Comparison of ENCODE assay signal across 18 cellular contexts in the genomic region with DNA sequence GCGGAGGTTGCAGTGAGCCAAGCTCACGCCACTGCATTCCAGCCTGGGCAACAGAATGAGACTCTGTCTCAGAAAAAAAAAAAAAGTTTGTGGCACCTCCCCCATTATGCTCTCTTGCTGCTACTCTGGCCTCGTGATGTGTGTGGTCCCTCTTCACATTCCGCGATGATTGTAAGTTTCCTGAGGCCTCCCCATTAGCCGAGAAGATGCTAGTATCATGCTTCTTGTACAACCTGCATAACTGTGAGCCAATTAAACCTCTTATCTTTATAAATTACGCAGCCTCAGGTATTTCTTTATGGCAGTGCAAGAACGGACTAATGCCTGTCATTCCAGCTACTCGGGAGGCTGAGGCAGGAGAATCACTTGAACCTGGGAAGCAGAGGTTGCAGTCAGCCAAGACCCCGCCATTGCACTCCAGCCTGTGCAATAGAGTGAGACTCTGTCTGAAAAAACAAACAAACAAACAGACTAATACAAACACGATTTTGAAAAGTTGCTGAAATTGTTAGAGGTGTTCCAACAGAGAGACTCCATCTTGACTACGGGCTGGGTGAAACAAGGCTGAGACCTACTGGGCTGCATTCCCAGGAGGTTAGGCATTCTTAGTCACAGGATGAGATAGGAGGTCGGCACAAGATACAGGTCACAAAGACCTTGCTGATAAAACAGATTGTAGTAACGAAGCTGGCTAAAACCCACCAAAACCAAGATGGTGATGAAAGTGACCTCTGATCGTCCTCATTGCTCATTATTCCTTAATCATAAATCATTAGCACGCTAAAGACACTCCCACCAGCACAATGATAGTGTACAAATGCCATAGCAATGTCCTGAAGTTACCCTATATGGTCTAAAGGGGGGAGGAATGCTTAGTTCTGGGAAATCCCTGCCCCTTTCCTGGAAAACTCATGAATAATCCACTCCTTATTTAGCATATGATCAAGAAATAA. TPM values are rescaled to one million over a fixed set of nuclear protein-coding genes. Genes with fewer than 3 reads are reported as not detected.
A peak's percentile ranks its signal among the peaks of the same experiment; 100 is the strongest.
DNase-seq lines count a peak whose midpoint lies in the region; ATAC-seq, FAIRE-seq and TF ChIP-seq lines count a peak whose summit lies in the region.
"Had no signal": no experiment of that assay in that cellular context is flagged by ENCODE, and none has a peak within 500 bp of the region (broad histone marks: within the 10 kb centered on the region; RNA-seq: fewer than 3 reads in every experiment).

No MANE protein-coding gene starts in this region.

- H4K8ac ChIP-seq in H1 (ENCODE audit: extremely low read depth, insufficient read depth, low read length): no peak overlapping the region
- H4K8ac ChIP-seq in mesendoderm (ENCODE audit: low read depth, low read length): no peak overlapping the region

- 76 to 78% methylated on average over 16 of the region's 16 CpGs for WGBS in GM23248 (ENCODE audit: low coverage in 1 of 2, low lambda C conversion rate in 2 of 2, missing lambda C conversion rate in 2 of 2), 2 experiments
- WGBS in H1 (ENCODE audit: extremely low coverage in 1 of 2, insufficient coverage in 1 of 2, insufficient read length in 1 of 2, insufficient replicate concordance in 2 of 2, low coverage in 1 of 2, low lambda C conversion rate in 2 of 2, missing lambda C conversion rate in 1 of 2), 2 experiments: 83% methylated on average over 16 of the region's 16 CpGs; no CpG with 5 or more reads in 1 of the 2 experiments
- WGBS in mesendoderm (ENCODE audit: extremely low coverage, insufficient coverage, low lambda C conversion rate): no CpG with 5 or more reads among the region's 16 CpGs
- 83% methylated on average over 16 of the region's 16 CpGs for WGBS in prostate gland
- 64 to 67% methylated on average over 8 to 11 of the region's 16 CpGs for WGBS in gastroesophageal sphincter (ENCODE audit: low coverage in 1 of 2), 2 donors

- POLR2A ChIA-PET in PC-9 (lab: Charles Lee; ENCODE audit: unreplicated experiment) (no interaction called here), H1 (lab: Charles Lee; ENCODE audit: partially characterized antibody) (interaction anchor here (0.5 to 1.0 kb wide), 3 partner anchors 10 to 85 kb away, joined by 3 read pairs; no protein-coding TSS in a partner anchor)
- POLR2A ChIA-PET in CD4-positive, alpha-beta T cell (lab: Charles Lee): no interaction called here

- H3K4me1 ChIP-seq in GM23248 (ENCODE audit: insufficient read depth) (no peaks in the 10 kb centered on the region), PC-9 (replicated peaks; ENCODE audit: insufficient read depth) (peaks cover 11% of the 10 kb centered on the region), H1 (replicated peaks in 1 of 4; ENCODE audit: control insufficient read depth in 3 of 4, insufficient read depth in 4 of 4, low read length in 3 of 4) (no peaks in the 10 kb centered on the region), mesendoderm (ENCODE audit: control insufficient read depth, low read depth, low read length) (no peaks in the 10 kb centered on the region), prostate gland (replicated peaks) (no peaks in the 10 kb centered on the region), gastroesophageal sphincter (no peaks in the 10 kb centered on the region)
- H3K4me1 ChIP-seq: gastrocnemius medialis, lower lobe of right lung had no signal

- peaks cover under 1% of the 10 kb centered on the region for H3K27me3 Mint-ChIP-seq in CD4-positive, alpha-beta T cell

- no peak overlapping the region for H2BK12ac ChIP-seq in H1 (ENCODE audit: low read depth, low read length)

- H2BK20ac ChIP-seq in H1 (ENCODE audit: low read length): no peak overlapping the region

- H3K9me3 ChIP-seq in GM23248 (ENCODE audit: low read depth) (no peaks in the 10 kb centered on the region), PC-9 (ENCODE audit: insufficient read depth, low read depth) (no peaks in the 10 kb centered on the region), H1 (ENCODE audit: insufficient read depth in 2 of 2, low read depth in 1 of 2, low read length in 1 of 2) (no peaks in the 10 kb centered on the region), prostate gland (no peaks in the 10 kb centered on the region), gastroesophageal sphincter (peaks cover 0 to 8% (median 0%) of the 10 kb centered on the region in 3 donors)
- H3K9me3 ChIP-seq in CD4-positive, alpha-beta T cell (ENCODE audit: control insufficient read depth, low read length): no peaks in the 10 kb centered on the region
- H3K9me3 ChIP-seq: gastrocnemius medialis, lower lobe of right lung had no signal

- no peaks in the 10 kb centered on the region for H3K79me2 ChIP-seq in GM23248 (ENCODE audit: insufficient read depth)
- H3K79me2 ChIP-seq in PC-9 (ENCODE audit: low read depth): no peaks in the 10 kb centered on the region
- H3K79me2 ChIP-seq in H1 (ENCODE audit: control insufficient read depth in 1 of 2, insufficient read depth in 2 of 2, low read length in 2 of 2): no peaks in the 10 kb centered on the region
- H3K79me2 ChIP-seq in mesendoderm (ENCODE audit: control insufficient read depth, insufficient read depth, low read length): no peaks in the 10 kb centered on the region

- H4K5ac ChIP-seq in H1 (ENCODE audit: insufficient read length, low read depth, low read length) (no peak overlapping the region), mesendoderm (ENCODE audit: low read length) (no peak overlapping the region)

- H4K20me1 ChIP-seq in GM23248 (ENCODE audit: insufficient read depth) (no peaks in the 10 kb centered on the region), PC-9 (ENCODE audit: insufficient read depth) (no peaks in the 10 kb centered on the region), H1 (replicated peaks in 1 of 2; ENCODE audit: control insufficient read depth in 1 of 2, insufficient read depth in 2 of 2, low read length in 2 of 2) (no peaks in the 10 kb centered on the region)

- H2AK5ac ChIP-seq in H1 (ENCODE audit: low read depth, low read length) (no peak overlapping the region), mesendoderm (ENCODE audit: low read length) (no peak overlapping the region)

- H3K27me3 ChIP-seq in GM23248 (replicated peaks; ENCODE audit: insufficient read depth) (no peaks in the 10 kb centered on the region), PC-9 (ENCODE audit: insufficient read depth, low read depth) (no peaks in the 10 kb centered on the region), H1 (replicated peaks in 1 of 4; ENCODE audit: control insufficient read depth in 3 of 4, extremely low read depth in 1 of 4, insufficient read depth in 3 of 4, low read length in 3 of 4) (no peaks in the 10 kb centered on the region), mesendoderm (ENCODE audit: insufficient read depth, low read length, poor library complexity) (no peaks in the 10 kb centered on the region), prostate gland (replicated peaks; ENCODE audit: insufficient read depth) (no peaks in the 10 kb centered on the region), gastroesophageal sphincter (no peaks in the 10 kb centered on the region)
- no peaks in the 10 kb centered on the region for H3K27me3 ChIP-seq in CD4-positive, alpha-beta T cell (ENCODE audit: control insufficient read depth, insufficient read depth, low read length)
- H3K27me3 ChIP-seq: gastrocnemius medialis had no signal

- H2BK15ac ChIP-seq in H1 (ENCODE audit: low read length) (no peak overlapping the region), mesendoderm (replicated peaks; ENCODE audit: low read depth) (no peak overlapping the region)

- no peak for FAIRE-seq in H1 (lab: Jason Lieb, UNC)
- FAIRE-seq: GM12891 had no signal

- H3K9me3 Mint-ChIP-seq in CD4-positive, alpha-beta T cell: peaks cover 3% of the 10 kb centered on the region

- TSS peak; percentile 91 for BruUV-seq in PC-9 (replicated peaks; lab: Mats Ljungman, UMichigan)

- TF ChIP-seq CTCF in PC-9 (conservative IDR thresholded peaks at IDR 0.05): no peak
- no peak for TF ChIP-seq CTCF in H1 (IDR thresholded peaks at IDR 0.05; ENCODE audit: control extremely low read depth in 1 of 3, insufficient read depth in 1 of 3, low read depth in 1 of 3, low read length in 3 of 3)
- TF ChIP-seq CTCF in prostate gland (IDR thresholded peaks at IDR 0.05): no peak
- no peak for TF ChIP-seq CTCF in gastroesophageal sphincter (IDR thresholded peaks at IDR 0.05)
- no peak for TF ChIP-seq CTCF in CD4-positive, alpha-beta T cell (IDR thresholded peaks at IDR 0.05)

- H3K4me1 Mint-ChIP-seq in CD4-positive, alpha-beta T cell (ENCODE audit: low read depth): no peaks in the 10 kb centered on the region

- H3K36me3 ChIP-seq in GM23248 (ENCODE audit: low read depth): no peaks in the 10 kb centered on the region
- H3K36me3 ChIP-seq in PC-9 (ENCODE audit: low read depth): no peaks in the 10 kb centered on the region
- no peaks in the 10 kb centered on the region for H3K36me3 ChIP-seq in H1 (ENCODE audit: control insufficient read depth in 2 of 4, insufficient read depth in 4 of 4, low read length in 3 of 4)
- no peaks in the 10 kb centered on the region for H3K36me3 ChIP-seq in mesendoderm (ENCODE audit: control insufficient read depth, insufficient read depth, low read length)
- H3K36me3 ChIP-seq in prostate gland: no peaks in the 10 kb centered on the region
- no peaks in the 10 kb centered on the region for H3K36me3 ChIP-seq in gastroesophageal sphincter
- H3K36me3 ChIP-seq: gastrocnemius medialis, lower lobe of right lung had no signal

- no peaks in the 10 kb centered on the region for H3K23me2 ChIP-seq in H1 (ENCODE audit: low read depth, low read length)

- H3K56ac ChIP-seq in H1 (replicated peaks; ENCODE audit: insufficient read length, low read depth, low read length): no peak overlapping the region
- no peak overlapping the region for H3K56ac ChIP-seq in mesendoderm (ENCODE audit: low read length)

- TF ChIP-seq EP300 in H1 (IDR thresholded peaks at IDR 0.05; ENCODE audit: borderline replicate concordance in 1 of 2, low read depth in 2 of 2, low read length in 2 of 2) (no peak), gastroesophageal sphincter (IDR thresholded peaks at IDR 0.05) (no peak)

- TF ChIP-seq POLR2A in H1 (IDR thresholded peaks at IDR 0.05; ENCODE audit: control extremely low read depth in 1 of 2, low read depth in 2 of 2, low read length in 2 of 2): no peak
- TF ChIP-seq POLR2A in prostate gland (IDR thresholded peaks at IDR 0.05): no peak
- TF ChIP-seq POLR2A in gastroesophageal sphincter (IDR thresholded peaks at IDR 0.05): no peak

- no peaks in the 10 kb centered on the region for H3K79me1 ChIP-seq in H1 (ENCODE audit: low read depth, low read length)
- no peaks in the 10 kb centered on the region for H3K79me1 ChIP-seq in mesendoderm (ENCODE audit: low read length)

- H3K14ac ChIP-seq in H1 (ENCODE audit: insufficient read length): no peak overlapping the region

- H3K36me3 Mint-ChIP-seq in CD4-positive, alpha-beta T cell (ENCODE audit: low read depth): no peaks in the 10 kb centered on the region

- peak overlapping the region; percentile 48; the same call in 1 of the 2 replicates for H2AFZ ChIP-seq in GM23248
- H2AFZ ChIP-seq in PC-9: peak overlapping the region; percentile 65; the same call in 1 of the 2 replicates
- no peak overlapping the region for H2AFZ ChIP-seq in H1 (ENCODE audit: low read length)

- H3K9ac ChIP-seq in GM23248 (no peak overlapping the region), H1 (replicated peaks in 1 of 4; ENCODE audit: extremely low read depth in 1 of 4, low read depth in 3 of 4, low read length in 3 of 4) (no peak overlapping the region), mesendoderm (ENCODE audit: low read length) (no peak overlapping the region)

- no peak overlapping the region for H2BK5ac ChIP-seq in H1 (ENCODE audit: low read depth, low read length)
- no peak overlapping the region for H2BK5ac ChIP-seq in mesendoderm (ENCODE audit: low read length)

- CTCF ChIA-PET in PC-9 (lab: Charles Lee) (interaction anchor here (0.7 kb wide), 1 partner anchor 53 kb away, joined by 7 read pairs; no protein-coding TSS in a partner anchor), H1 (lab: Charles Lee; ENCODE audit: partially characterized antibody) (interaction anchor here (0.6 kb wide), 1 partner anchor 44 kb away, joined by 4 read pairs; no protein-coding TSS in a partner anchor)
- CTCF ChIA-PET in CD4-positive, alpha-beta T cell (lab: Charles Lee): interaction anchor here (0.7 kb wide), 1 partner anchor 30 kb away, joined by 3 read pairs; no protein-coding TSS in a partner anchor

- no peak overlapping the region for H3K23ac ChIP-seq in H1 (ENCODE audit: insufficient read length)
- no peak overlapping the region for H3K23ac ChIP-seq in mesendoderm (ENCODE audit: low read length)

- H4K91ac ChIP-seq in H1 (replicated peaks; ENCODE audit: insufficient read length, low read length): no peak overlapping the region

- H2BK120ac ChIP-seq in H1 (replicated peaks; ENCODE audit: low read depth, low read length) (no peak overlapping the region), mesendoderm (ENCODE audit: low read depth, low read length) (no peak overlapping the region)

- no peak overlapping the region for H3K4ac ChIP-seq in H1 (replicated peaks; ENCODE audit: insufficient read length, low read depth, low read length)
- no peak overlapping the region for H3K4ac ChIP-seq in mesendoderm (ENCODE audit: low read depth, low read length)

- in situ Hi-C loops in GM23248 (cut with MboI): no loop called here

- H3K4me3 ChIP-seq in GM23248 (no peak overlapping the region), PC-9 (no peak overlapping the region; the same call in 1 of the 2 replicates), H1 (ENCODE audit: extremely low read depth in 1 of 4, insufficient read depth in 2 of 4, low read depth in 3 of 4, low read length in 4 of 4) (no peak overlapping the region), mesendoderm (ENCODE audit: low read length) (no peak overlapping the region), prostate gland (no peak overlapping the region), gastroesophageal sphincter (no peak overlapping the region)
- H3K4me3 ChIP-seq: gastrocnemius medialis, lower lobe of right lung had no signal

- no peak for TF ChIP-seq RAD21 in H1 (IDR thresholded peaks at IDR 0.05 in 1 of 2, conservative IDR thresholded peaks at IDR 0.05 in 1 of 2; ENCODE audit: low read depth in 2 of 2, low read length in 2 of 2)

- no peaks in the 10 kb centered on the region for H3K9me2 ChIP-seq in GM23248 (ENCODE audit: insufficient read depth)
- no peaks in the 10 kb centered on the region for H3K9me2 ChIP-seq in PC-9 (ENCODE audit: insufficient read depth)

- H3F3A ChIP-seq in GM23248 (ENCODE audit: insufficient read depth) (no peaks in the 10 kb centered on the region), PC-9 (ENCODE audit: insufficient read depth, low read depth) (peaks cover 5% of the 10 kb centered on the region; the same call in 1 of the 2 replicates)

- no peak overlapping the region for H3K4me3 Mint-ChIP-seq in CD4-positive, alpha-beta T cell
- H3K4me3 Mint-ChIP-seq: T-helper 1 cell treated with Interleukin-12 subunit alpha and Interleukin-12 subunit beta and Interleukin-4 antibody, amounts not matched to agents 30 μg/mL and 1 μg/mL, for 36 hours had no signal

- intact Hi-C loops in PC-9 (cut with micrococcal nuclease; ENCODE audit: unreplicated experiment) (no loop called here), prostate gland (cut with DNase I) (no loop called here)
- intact Hi-C loops in CD4-positive, alpha-beta T cell (cut with DNase I, micrococcal nuclease): loop anchor here in 1 of 2 experiments (5.0 kb wide), 1 partner anchor 41 kb away; no protein-coding TSS in a partner anchor

- no peak overlapping the region for H3K4me2 ChIP-seq in GM23248 (ENCODE audit: unreplicated experiment)
- H3K4me2 ChIP-seq in PC-9: peak overlapping the region; percentile 59
- no peak overlapping the region for H3K4me2 ChIP-seq in H1 (ENCODE audit: insufficient read depth in 1 of 2, low read depth in 2 of 2, low read length in 2 of 2)
- H3K4me2 ChIP-seq in mesendoderm (ENCODE audit: low read length): no peak overlapping the region

- H3K18ac ChIP-seq in H1 (ENCODE audit: extremely low read depth, low read length) (no peak overlapping the region), mesendoderm (ENCODE audit: low read length) (no peak overlapping the region)

- DNase-seq in GM23248 (peak; percentile 32), PC-9 (peak; percentile 34 to 58), H1 (ENCODE audit: low read depth in 1 of 2, low spot score in 2 of 2) (no peak), mesendoderm (peak; percentile 63), prostate gland (ENCODE audit: low spot score) (no peak)
- no peak for DNase-seq in CD4-positive, alpha-beta T cell
- DNase-seq: activated CD4-positive, CD25-positive, alpha-beta regulatory T cell; activated CD8-positive, alpha-beta memory T cell treated with anti-CD3 and anti-CD28 coated beads for 24 hours; gastrocnemius medialis; GF-D8; lower lobe of right lung; NCI-H1417; NK-92 treated with Interleukin-12 subunit alpha and Interleukin-12 subunit beta, amount 100 ng/mL, for 24 hours; stimulated activated CD4-positive, alpha-beta T cell treated with anti-CD3 and anti-CD28 coated beads, Interleukin-4, amount 100 ng/mL, for 1 hour had no signal

- no peak overlapping the region for H3K27ac Mint-ChIP-seq in CD4-positive, alpha-beta T cell
- H3K27ac Mint-ChIP-seq: T-helper 1 cell treated with Interleukin-12 subunit alpha and Interleukin-12 subunit beta and Interleukin-4 antibody, amounts not matched to agents 30 μg/mL and 1 μg/mL, for 36 hours had no signal

- no peak for ATAC-seq in gastroesophageal sphincter
- ATAC-seq in CD4-positive, alpha-beta T cell (ENCODE audit: poor library complexity): no peak
- ATAC-seq: gastrocnemius medialis, lower lobe of right lung, Right ventricle myocardium inferior had no signal

- H3K27ac ChIP-seq in GM23248 (no peak overlapping the region), PC-9 (peak overlapping the region; percentile 39), H1 (ENCODE audit: low read depth, low read length) (no peak overlapping the region), mesendoderm (ENCODE audit: low read depth, low read length) (no peak overlapping the region), prostate gland (no peak overlapping the region), gastroesophageal sphincter (no peak overlapping the region)
- H3K27ac ChIP-seq in CD4-positive, alpha-beta T cell (ENCODE audit: low read depth, low read length): no peak overlapping the region
- H3K27ac ChIP-seq: gastrocnemius medialis, lower lobe of right lung had no signal

RNA-seq across cellular contexts. Expression of a gene that starts 8.3 kb away (rescaled TPM):
- total RNA-seq in GM23248 (2014; rRNA removed; shearing (Covaris generic)): 47.3 and 51.9 TPM in 2 replicates
- polyA plus RNA-seq in GM23248 (2016; fragmentation: Nextera tagmentation; extraction: Ambion mirVana) (38.3 and 41.7 TPM in 2 replicates), H1 (2011; rRNA removed) (12.0 and 12.7 TPM in 2 replicates)
- total RNA-seq in PC-9 (2021) (59.5 and 64.5 TPM in 2 replicates), prostate gland (100 to 1,000 TPM in 1 of 2 donors, 10 to 100 TPM in 1; 57.2 to 105 TPM), gastroesophageal sphincter (10 to 100 TPM; 55.0 to 87.6 (median 75.3) TPM)
- 61.4 and 63.7 TPM in 2 replicates for total RNA-seq in H1 (2021; fragmentation: NEBNext Ultra II Directional; extraction: Animal tissue kit (Norgen Biotek cat#: 25700))
- polyA plus RNA-seq in H1 (2011; cell fraction: cytosol; rRNA removed): 12.8 TPM
- polyA plus RNA-seq in H1 (2011; cell fraction: nucleus; rRNA removed): 28.4 TPM
- 11.5 to 28.2 TPM (median 19.3 TPM) in 4 replicates for polyA plus RNA-seq in H1 (2012, experiment 1 of 2)
- 0.92 TPM for polyA plus RNA-seq in H1 (2012, experiment 2 of 2)
- polyA plus RNA-seq in H1 (2013, experiment 1 of 2): 28.4 TPM
- polyA plus RNA-seq in H1 (2013, experiment 2 of 2): 26.1 TPM
- 73.3 and 98.7 TPM in 2 replicates for polyA minus RNA-seq in H1 (2011; rRNA and poly(A)+ RNA removed)
- polyA minus RNA-seq in H1 (2011; cell fraction: cytosol; rRNA and poly(A)+ RNA removed): 44.0 TPM
- polyA minus RNA-seq in H1 (2011; cell fraction: nucleus; rRNA and poly(A)+ RNA removed): 73.7 TPM
- 41.6 TPM for polyA plus RNA-seq in mesendoderm (2013, experiment 1 of 2)
- polyA plus RNA-seq in mesendoderm (2013, experiment 2 of 2): 40.5 TPM
- 100 to 1,000 TPM in 1 of 2 experiments, 10 to 100 TPM in 1; 97.9 to 103 TPM for total RNA-seq in CD4-positive, alpha-beta T cell

RNA-seq across cellular contexts. Expression of a gene that starts 54.6 kb away (rescaled TPM):
- total RNA-seq in GM23248 (2014; rRNA removed; shearing (Covaris generic)): 9.5 and 13.0 TPM in 2 replicates
- polyA plus RNA-seq in GM23248 (2016; fragmentation: Nextera tagmentation; extraction: Ambion mirVana) (22.6 and 23.1 TPM in 2 replicates), H1 (2011; rRNA removed) (17.9 and 22.4 TPM in 2 replicates)
- total RNA-seq in PC-9 (2021) (8.3 and 14.9 TPM in 2 replicates), prostate gland (10 to 100 TPM in 1 of 2 donors, 1 to 10 TPM in 1; 7.8 to 10.5 TPM), gastroesophageal sphincter (10 to 100 TPM; 12.5 to 15.7 (median 13.5) TPM)
- 32.9 and 36.6 TPM in 2 replicates for total RNA-seq in H1 (2021; fragmentation: NEBNext Ultra II Directional; extraction: Animal tissue kit (Norgen Biotek cat#: 25700))
- polyA plus RNA-seq in H1 (2011; cell fraction: cytosol; rRNA removed): 19.8 TPM
- polyA plus RNA-seq in H1 (2011; cell fraction: nucleus; rRNA removed): 20.4 TPM
- 28.6 to 35.7 TPM (median 29.9 TPM) in 4 replicates for polyA plus RNA-seq in H1 (2012, experiment 1 of 2)
- polyA plus RNA-seq in H1 (2012, experiment 2 of 2): 19.8 TPM
- polyA plus RNA-seq in H1 (2013, experiment 1 of 2): 56.0 TPM
- 57.3 TPM for polyA plus RNA-seq in H1 (2013, experiment 2 of 2)
- polyA minus RNA-seq in H1 (2011; rRNA and poly(A)+ RNA removed): 15.2 and 28.0 TPM in 2 replicates
- polyA minus RNA-seq in H1 (2011; cell fraction: cytosol; rRNA and poly(A)+ RNA removed): 9.0 TPM
- 20.8 TPM for polyA minus RNA-seq in H1 (2011; cell fraction: nucleus; rRNA and poly(A)+ RNA removed)
- 59.3 TPM for polyA plus RNA-seq in mesendoderm (2013, experiment 1 of 2)
- 57.9 TPM for polyA plus RNA-seq in mesendoderm (2013, experiment 2 of 2)
- 10 to 100 TPM; 17.7 to 20.1 TPM for total RNA-seq in CD4-positive, alpha-beta T cell

Comparison
In these comparisons a context has a peak if more than half of its experiments do, and no peak if none do; other contexts are left out.
1. DNase-seq: peak in GM23248 (single experiment), PC-9 (2 of 2) and mesendoderm (single experiment); none in H1 (0 of 2), prostate gland (single experiment) and CD4-positive, alpha-beta T cell (0 of 10).